ENCODE assay signal across 16 cellular contexts in genomic region chr9:13898957-13899356, GRCh38.
"Had no signal": no experiment of that assay in that cellular context is flagged by ENCODE, and none has a peak within 500 bp of the region (broad histone marks: within the 10 kb centered on the region; RNA-seq: fewer than 3 reads in every experiment).

No MANE protein-coding gene starts in this region.

- DNase-seq: activated CD4-positive, alpha-beta T cell treated with anti-CD3 and anti-CD28 coated beads, Interleukin-2, amount 50 U/mL, for 4 hours; activated CD4-positive, CD25-positive, alpha-beta regulatory T cell treated with anti-CD3 and anti-CD28 coated beads, Interleukin-2, amount 50 U/mL, for 72 hours; activated CD8-positive, alpha-beta memory T cell treated with anti-CD3 and anti-CD28 coated beads, Interleukin-2, amount 10 ng/mL, durations not matched to agents 7 days and 5 days; activated effector memory CD4-positive, alpha-beta T cell treated with Interleukin-2 at 50 U/mL for 16 hours; activated T-cell treated with anti-CD3 and anti-CD28 coated beads, Interleukin-2, amount 50 U/mL, for 24 hours; amniotic stem cell; brain microvascular endothelial cell; immature natural killer cell; mesenchymal stem cell; nephron progenitor cell; ovary had no signal

- ATAC-seq: activated CD8-positive, alpha-beta memory T cell treated with anti-CD3 and anti-CD28 coated beads, Interleukin-2, amount 10 ng/mL, durations not matched to agents 7 days and 5 days; left lobe of liver had no signal

- H3K27me3 ChIP-seq: brain microvascular endothelial cell, ovary, thyroid gland, vagina had no signal

- H3K27ac ChIP-seq: brain microvascular endothelial cell, ovary had no signal

- H3K27ac Mint-ChIP-seq: activated CD8-positive, alpha-beta memory T cell treated with anti-CD3 and anti-CD28 coated beads, Interleukin-2, amount 10 ng/mL, durations not matched to agents 7 days and 5 days; activated naive CD4-positive, alpha-beta T cell treated with anti-CD3 and anti-CD28 coated beads, Interleukin-2, amount 50 U/mL, for 24 hours; activated T-cell treated with anti-CD3 and anti-CD28 coated beads, Interleukin-2, amount 50 U/mL, for 24 hours; immature natural killer cell; nephron progenitor cell had no signal

- H3K4me3 Mint-ChIP-seq: activated CD8-positive, alpha-beta memory T cell treated with anti-CD3 and anti-CD28 coated beads, Interleukin-2, amount 10 ng/mL, durations not matched to agents 7 days and 5 days; activated naive CD4-positive, alpha-beta T cell treated with anti-CD3 and anti-CD28 coated beads, Interleukin-2, amount 50 U/mL, for 24 hours; activated T-cell treated with anti-CD3 and anti-CD28 coated beads, Interleukin-2, amount 50 U/mL, for 24 hours; immature natural killer cell; nephron progenitor cell had no signal

- H3K4me3 ChIP-seq: ovary, skin epidermis, thyroid gland, vagina had no signal

- H3K9me3 ChIP-seq: ovary, thyroid gland, vagina had no signal

- H3K36me3 Mint-ChIP-seq: activated CD8-positive, alpha-beta memory T cell treated with anti-CD3 and anti-CD28 coated beads, Interleukin-2, amount 10 ng/mL, durations not matched to agents 7 days and 5 days; activated naive CD4-positive, alpha-beta T cell treated with anti-CD3 and anti-CD28 coated beads, Interleukin-2, amount 50 U/mL, for 24 hours; immature natural killer cell had no signal

- H3K4me1 ChIP-seq: vagina had no signal

- H3K27me3 Mint-ChIP-seq: activated CD8-positive, alpha-beta memory T cell treated with anti-CD3 and anti-CD28 coated beads, Interleukin-2, amount 10 ng/mL, durations not matched to agents 7 days and 5 days; activated naive CD4-positive, alpha-beta T cell treated with anti-CD3 and anti-CD28 coated beads, Interleukin-2, amount 50 U/mL, for 24 hours; activated T-cell treated with anti-CD3 and anti-CD28 coated beads, Interleukin-2, amount 50 U/mL, for 24 hours had no signal

- H3K9me3 Mint-ChIP-seq: activated naive CD4-positive, alpha-beta T cell treated with anti-CD3 and anti-CD28 coated beads, Interleukin-2, amount 50 U/mL, for 24 hours; nephron progenitor cell had no signal

- H3K36me3 ChIP-seq: brain microvascular endothelial cell, ovary, thyroid gland, vagina had no signal

- H3K4me1 Mint-ChIP-seq: activated CD8-positive, alpha-beta memory T cell treated with anti-CD3 and anti-CD28 coated beads, Interleukin-2, amount 10 ng/mL, durations not matched to agents 7 days and 5 days; activated naive CD4-positive, alpha-beta T cell treated with anti-CD3 and anti-CD28 coated beads, Interleukin-2, amount 50 U/mL, for 24 hours; immature natural killer cell had no signal
